Comparison of ENCODE assay signal across 17 cellular contexts in genomic region chr1:48841945-48842344, GRCh38.
"Had no signal": no experiment of that assay in that cellular context is flagged by ENCODE, and none has a peak within 500 bp of the region (broad histone marks: within the 10 kb centered on the region; RNA-seq: fewer than 3 reads in every experiment).

No MANE protein-coding gene starts in this region.

- DNase-seq: cortex of kidney; effector memory CD8-positive, alpha-beta T cell; erythroblast; esophagus squamous epithelium; natural killer cell; pancreas; retina; stimulated activated CD4-positive, alpha-beta T cell treated with anti-CD3 and anti-CD28 coated beads, Interleukin-15, amount 100 ng/mL, for 24 hours; stimulated activated CD4-positive, alpha-beta T cell treated with anti-CD3 and anti-CD28 coated beads, Interleukin-2, amount 100 ng/mL, for 48 hours; stimulated activated naive B cell treated with anti-CD40 and anti-IgM and Interleukin-4, amounts not matched to agents 10 μg/mL and 1 μg/mL and 100 μg/mL, for 72 hours; upper lobe of left lung had no signal

- H3K4me3 ChIP-seq: esophagus squamous epithelium, lung, pancreas, skin epidermis, thoracic aorta, tibial nerve, upper lobe of left lung had no signal

- H3K27ac ChIP-seq: esophagus squamous epithelium, neutrophil, pancreas, skin epidermis, thoracic aorta, tibial nerve, upper lobe of left lung had no signal

- H3K9me3 ChIP-seq: esophagus squamous epithelium, neutrophil, pancreas, thoracic aorta, tibial nerve, upper lobe of left lung had no signal

- ATAC-seq: effector memory CD8-positive, alpha-beta T cell; left lobe of liver; natural killer cell; pancreas; stimulated activated naive B cell treated with anti-CD40 and anti-IgM and Interleukin-4, amounts not matched to agents 10 μg/mL and 1 μg/mL and 100 μg/mL, for 72 hours had no signal

- H3K36me3 ChIP-seq: esophagus squamous epithelium, neutrophil, pancreas, thoracic aorta, tibial nerve, upper lobe of left lung had no signal

- H3K4me1 ChIP-seq: esophagus squamous epithelium, pancreas, tibial nerve, upper lobe of left lung had no signal

- H3K27me3 ChIP-seq: pancreas, tibial nerve had no signal
